Comparison of ENCODE assay signal across 24 cellular contexts in genomic region chr12:29430699-29431044, GRCh38. TPM values are rescaled to one million over a fixed set of nuclear protein-coding genes. Genes with fewer than 3 reads are reported as not detected.
DNase-seq lines count a peak whose midpoint lies in the region; ATAC-seq, FAIRE-seq and TF ChIP-seq lines count a peak whose summit lies in the region.
"Had no signal": no experiment of that assay in that cellular context is flagged by ENCODE, and none has a peak within 500 bp of the region (broad histone marks: within the 10 kb centered on the region; RNA-seq: fewer than 3 reads in every experiment).

No MANE protein-coding gene starts in this region.

- H3K9ac ChIP-seq in HUES48 (ENCODE audit: low read depth, low read length) (no peak overlapping the region), endodermal cell (ENCODE audit: extremely low read depth, low read length, poor library complexity, severe bottlenecking) (peak overlapping the region; percentile 51)
- H3K9ac ChIP-seq: BLaER1 had no signal

- no peak for FAIRE-seq in small intestine (lab: Jason Lieb, UNC)
- FAIRE-seq: G401.6, GM19239, H54, RCC 7860 had no signal

- H3K4me3 ChIP-seq in HUES48 (ENCODE audit: low read depth, low read length) (no peak overlapping the region), endodermal cell (ENCODE audit: low read length) (no peak overlapping the region), small intestine (ENCODE audit: low read depth in 1 of 2, low read length in 2 of 2) (no peak overlapping the region)
- H3K4me3 ChIP-seq: BLaER1 had no signal

- H3K4me1 ChIP-seq in HUES48 (ENCODE audit: control insufficient read depth, insufficient read depth, low read length) (no peaks in the 10 kb centered on the region), endodermal cell (ENCODE audit: control insufficient read depth, insufficient read depth, low read length) (peaks cover 6% of the 10 kb centered on the region), small intestine (ENCODE audit: control insufficient read depth in 2 of 2, insufficient read depth in 1 of 2, low read depth in 1 of 2, low read length in 1 of 2) (no peaks in the 10 kb centered on the region)
- H3K4me1 ChIP-seq: BLaER1 had no signal

- H3K4me1 Mint-ChIP-seq in endodermal cell: peaks cover 28% of the 10 kb centered on the region
- peaks cover 3% of the 10 kb centered on the region for H3K4me1 Mint-ChIP-seq in activated CD4-positive, alpha-beta T cell treated with anti-CD3 and anti-CD28 coated beads for 36 hours

- peak overlapping the region; percentile 70 for H3K27ac ChIP-seq in HUES48 (ENCODE audit: low read depth, low read length)
- peak overlapping the region; percentile 64 for H3K27ac ChIP-seq in RWPE1
- no peak overlapping the region for H3K27ac ChIP-seq in endodermal cell (ENCODE audit: low read depth, low read length)
- H3K27ac ChIP-seq in small intestine (ENCODE audit: low read depth in 1 of 2, low read length in 1 of 2): no peak overlapping the region
- H3K27ac ChIP-seq: BLaER1 had no signal

- CTCF ChIA-PET in RWPE1 (lab: Yijun Ruan, JAX): no interaction called here
- CTCF ChIA-PET in activated CD4-positive, alpha-beta T cell treated with anti-CD3 and anti-CD28 coated beads for 36 hours (lab: Charles Lee): interaction anchor here (0.7 kb wide), 1 partner anchor 14 kb away, joined by 3 read pairs; no protein-coding TSS in a partner anchor

- H3K36me3 Mint-ChIP-seq in endodermal cell (ENCODE audit: low read depth): no peaks in the 10 kb centered on the region
- H3K36me3 Mint-ChIP-seq in activated CD4-positive, alpha-beta T cell treated with anti-CD3 and anti-CD28 coated beads for 36 hours (ENCODE audit: low read depth): no peaks in the 10 kb centered on the region
- H3K36me3 Mint-ChIP-seq: CD8-positive, alpha-beta T cell had no signal

- H3K27me3 Mint-ChIP-seq in endodermal cell (ENCODE audit: insufficient read depth): no peaks in the 10 kb centered on the region
- peaks cover 8% of the 10 kb centered on the region for H3K27me3 Mint-ChIP-seq in activated CD4-positive, alpha-beta T cell treated with anti-CD3 and anti-CD28 coated beads for 36 hours

- TF ChIP-seq CTCF in RWPE1 (conservative IDR thresholded peaks at IDR 0.05; ENCODE audit: low read depth) (no peak), endodermal cell (conservative IDR thresholded peaks at IDR 0.05) (no peak)

- 96 to 100% methylated on average over 1 to 2 of the region's 2 CpGs for WGBS in endodermal cell (ENCODE audit: insufficient coverage in 1 of 2, insufficient read length in 1 of 2), 2 experiments
- 38 to 69% (median 45%) methylated on average over 2 of the region's 2 CpGs for WGBS in small intestine, 3 donors

- H3K27me3 ChIP-seq in HUES48 (ENCODE audit: control insufficient read depth, insufficient read depth, low read length): no peaks in the 10 kb centered on the region
- H3K27me3 ChIP-seq in endodermal cell (ENCODE audit: control insufficient read depth, insufficient read depth, low read length, poor library complexity, severe bottlenecking): no peaks in the 10 kb centered on the region
- H3K27me3 ChIP-seq in small intestine (ENCODE audit: control insufficient read depth in 2 of 2, insufficient read depth in 2 of 2, low read length in 2 of 2): no peaks in the 10 kb centered on the region
- H3K27me3 ChIP-seq: BLaER1 had no signal

- H3K4me3 Mint-ChIP-seq in endodermal cell: peak overlapping the region; percentile 27
- H3K4me3 Mint-ChIP-seq in activated CD4-positive, alpha-beta T cell treated with anti-CD3 and anti-CD28 coated beads for 36 hours: no peak overlapping the region
- H3K4me3 Mint-ChIP-seq: CD8-positive, alpha-beta T cell had no signal

- intact Hi-C loops in activated CD4-positive, alpha-beta T cell treated with anti-CD3 and anti-CD28 coated beads for 36 hours (cut with DNase I, micrococcal nuclease): no loop called here

- ATAC-seq in HG03565 (IDR thresholded peaks at IDR 0.05; ENCODE audit: unreplicated experiment) (no peak), HG02938 (IDR thresholded peaks at IDR 0.05; ENCODE audit: unreplicated experiment) (no peak), HG03469 (IDR thresholded peaks at IDR 0.05; ENCODE audit: unreplicated experiment) (no peak)
- no peak for ATAC-seq in activated CD4-positive, alpha-beta T cell treated with anti-CD3 and anti-CD28 coated beads for 36 hours
- ATAC-seq: CD8-positive, alpha-beta T cell had no signal

- peaks cover 5% of the 10 kb centered on the region for H3K9me3 Mint-ChIP-seq in endodermal cell
- H3K9me3 Mint-ChIP-seq in activated CD4-positive, alpha-beta T cell treated with anti-CD3 and anti-CD28 coated beads for 36 hours (ENCODE audit: low read depth): no peaks in the 10 kb centered on the region
- H3K9me3 Mint-ChIP-seq: CD8-positive, alpha-beta T cell had no signal

- peak overlapping the region; percentile 98 for H3K27ac Mint-ChIP-seq in endodermal cell
- H3K27ac Mint-ChIP-seq in activated CD4-positive, alpha-beta T cell treated with anti-CD3 and anti-CD28 coated beads for 36 hours: no peak overlapping the region
- H3K27ac Mint-ChIP-seq: CD8-positive, alpha-beta T cell had no signal

- DNase-seq in RWPE1 (ENCODE audit: low spot score) (no peak), endodermal cell (no peak), small intestine (peak; percentile 39)
- no peak for DNase-seq in activated CD4-positive, alpha-beta T cell treated with anti-CD3 and anti-CD28 coated beads for 36 hours
- DNase-seq: CD8-positive, alpha-beta T cell; KBM-7; NCI-H1092; NCI-H1436; NCI-H2029; NCI-H2227 treated with DMSO at 0.1 percent for 48 hours; NCI-H510A treated with DMSO at 0.1 percent for 48 hours; NCI-H748 treated with DMSO at 0.1 percent for 48 hours; NK-92 treated with Interleukin-12 subunit alpha and Interleukin-12 subunit beta, amount 100 ng/mL, for 24 hours; Right ventricle myocardium superior; T-helper 2 cell had no signal

- H3K36me3 ChIP-seq in HUES48 (ENCODE audit: control insufficient read depth, insufficient read depth, low read length) (no peaks in the 10 kb centered on the region), endodermal cell (ENCODE audit: control insufficient read depth, insufficient read depth, low read length) (no peaks in the 10 kb centered on the region), small intestine (ENCODE audit: control insufficient read depth in 2 of 2, insufficient read depth in 2 of 2, low read length in 2 of 2) (no peaks in the 10 kb centered on the region)
- H3K36me3 ChIP-seq: BLaER1 had no signal

- POLR2A ChIA-PET in RWPE1 (lab: Yijun Ruan, JAX; ENCODE audit: low non-redundant PET): no interaction called here
- POLR2A ChIA-PET in activated CD4-positive, alpha-beta T cell treated with anti-CD3 and anti-CD28 coated beads for 36 hours (lab: Charles Lee): no interaction called here

- no peaks in the 10 kb centered on the region for H3K9me3 ChIP-seq in HUES48 (ENCODE audit: control insufficient read depth, insufficient read depth, low read length)
- peaks cover 2% of the 10 kb centered on the region for H3K9me3 ChIP-seq in endodermal cell (ENCODE audit: control insufficient read depth, low read length)
- H3K9me3 ChIP-seq in small intestine (ENCODE audit: control insufficient read depth, low read depth): no peaks in the 10 kb centered on the region
- H3K9me3 ChIP-seq: BLaER1 had no signal

RNA-seq across cellular contexts. Expression of gene ERGIC2, which starts 49.7 kb away (rescaled TPM):
- 100 to 1,000 TPM; 101 to 170 TPM for total RNA-seq in endodermal cell
- 70.5 TPM for polyA plus RNA-seq in endodermal cell (2013, experiment 1 of 2)
- 68.6 TPM for polyA plus RNA-seq in endodermal cell (2013, experiment 2 of 2)
- 10 to 100 TPM; 10.8 to 35.3 (median 13.0) TPM for polyA plus RNA-seq in small intestine
- 100 to 1,000 TPM; 104 to 151 TPM for total RNA-seq in activated CD4-positive, alpha-beta T cell treated with anti-CD3 and anti-CD28 coated beads for 36 hours

Comparison
In these comparisons a context has a peak if more than half of its experiments do, and no peak if none do; other contexts are left out.
1. H3K27ac ChIP-seq: peak in HUES48 (single experiment) and RWPE1 (single experiment); none in endodermal cell (single experiment) and small intestine (0 of 2).